Comparison of ENCODE assay signal across 1 cellular context in the genomic region with DNA sequence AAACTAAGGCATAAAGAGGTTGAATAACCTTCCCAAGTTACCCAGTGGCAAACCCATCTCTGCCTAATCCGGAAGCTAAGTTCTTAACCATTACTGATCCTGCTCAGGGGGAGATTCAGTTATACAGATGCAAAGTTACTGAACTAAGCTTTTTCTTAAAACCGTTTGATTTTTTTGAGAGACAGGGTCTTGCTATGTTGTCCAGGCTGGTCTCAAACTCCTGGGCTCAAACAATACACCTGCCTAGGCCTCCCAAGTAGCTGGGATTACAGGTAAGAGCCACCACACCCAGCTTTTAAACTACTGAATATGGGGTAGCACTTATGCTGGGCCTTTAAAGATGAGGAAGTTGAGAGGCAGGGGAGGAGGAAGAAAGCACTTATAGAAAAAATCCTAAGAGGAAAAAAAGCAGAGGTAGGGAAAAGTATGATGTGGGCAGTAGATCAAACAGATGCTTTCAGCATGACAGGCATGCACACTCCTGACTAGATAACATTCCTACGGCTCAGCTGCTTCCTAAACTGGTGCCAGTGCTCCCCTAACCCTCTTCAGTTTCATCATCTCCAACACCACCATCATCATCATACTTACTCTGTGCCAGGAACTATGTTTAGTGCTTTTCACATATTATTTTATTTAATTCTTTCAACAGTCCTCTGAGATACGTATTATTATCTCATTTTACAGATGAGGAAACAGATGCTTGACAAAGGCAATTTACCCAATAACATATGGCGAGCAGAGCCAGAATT.
TF ChIP-seq lines count a peak whose summit lies in the region.

No MANE protein-coding gene starts in this region.

TF ChIP-seq in HepG2, 621 proteins besides CTCF, POLR2A, EP300 and RAD21:
- TF ChIP-seq ZC3H4 (CRISPR knock-in tag; IDR thresholded peaks at IDR 0.05; ENCODE audit: borderline replicate concordance) (no peak), ZNF431 (CRISPR knock-in tag; IDR thresholded peaks at IDR 0.05; ENCODE audit: borderline replicate concordance, low read depth) (no peak), ZNF263 (CRISPR knock-in tag; IDR thresholded peaks at IDR 0.05) (0 out of 2 replicates have a peak, but pooled peaks have one; percentile 33), CCDC6 (CRISPR knock-in tag; IDR thresholded peaks at IDR 0.05) (no peak), ZNF550 (CRISPR knock-in tag; IDR thresholded peaks at IDR 0.05; ENCODE audit: borderline replicate concordance) (no peak)
